20 cellular contexts compared by ENCODE assay signal in genomic region chr18:79345981-79346380, GRCh38. TPM values are rescaled to one million over a fixed set of nuclear protein-coding genes. Genes with fewer than 3 reads are reported as not detected.
DNase-seq lines count a peak whose midpoint lies in the region; ATAC-seq, FAIRE-seq and TF ChIP-seq lines count a peak whose summit lies in the region.
"Had no signal": no experiment of that assay in that cellular context is flagged by ENCODE, and none has a peak within 500 bp of the region (broad histone marks: within the 10 kb centered on the region; RNA-seq: fewer than 3 reads in every experiment).

No MANE protein-coding gene starts in this region.

- BruUV-seq in OCI-LY7 (replicated peaks; lab: Mats Ljungman, UMichigan) = no TSS peak

- no peak for TF ChIP-seq CTCF in HEK293 (tag by site-specific recombination; IDR thresholded peaks at IDR 0.05)
- TF ChIP-seq CTCF in H1 (IDR thresholded peaks at IDR 0.05; ENCODE audit: control extremely low read depth in 1 of 3, insufficient read depth in 1 of 3, low read depth in 1 of 3, low read length in 3 of 3) = no peak
- no peak for TF ChIP-seq CTCF in OCI-LY7 (conservative IDR thresholded peaks at IDR 0.05; ENCODE audit: low read length)
- no peak for TF ChIP-seq CTCF in sigmoid colon (IDR thresholded peaks at IDR 0.05)

- H2BK15ac ChIP-seq in H1 (ENCODE audit: low read length) = no peak overlapping the region

- TF ChIP-seq EP300 in H1 (IDR thresholded peaks at IDR 0.05; ENCODE audit: borderline replicate concordance in 1 of 2, low read depth in 2 of 2, low read length in 2 of 2) = no peak
- TF ChIP-seq EP300 in sigmoid colon (IDR thresholded peaks at IDR 0.05) = no peak

- H4K5ac ChIP-seq in H1 (ENCODE audit: insufficient read length, low read depth, low read length) = no peak overlapping the region

- no peak overlapping the region for H3K14ac ChIP-seq in H1 (ENCODE audit: insufficient read length)
- no peak overlapping the region for H3K14ac ChIP-seq in trophoblast cell (ENCODE audit: low read length)

- H2BK20ac ChIP-seq in H1 (ENCODE audit: low read length) = no peak overlapping the region; the same call in 1 of the 2 replicates

- H2AFZ ChIP-seq in H1 (ENCODE audit: low read length) (no peak overlapping the region), trophoblast cell (ENCODE audit: insufficient read depth, low read length, poor library complexity) (no peak overlapping the region), OCI-LY7 (ENCODE audit: low read length) (no peak overlapping the region)

- H3K23ac ChIP-seq in H1 (ENCODE audit: insufficient read length) = no peak overlapping the region
- H3K23ac ChIP-seq in trophoblast cell (ENCODE audit: low read length) = peak overlapping the region; percentile 23

- H3K4me1 ChIP-seq in HEK293 (ENCODE audit: control insufficient read depth, insufficient read depth, low read length) (no peaks in the 10 kb centered on the region), H1 (replicated peaks in 1 of 4; ENCODE audit: control insufficient read depth in 3 of 4, insufficient read depth in 4 of 4, low read length in 3 of 4) (0 out of 7 replicates have a peak, but pooled peaks cover 0 to 3% (median 0%) of the 10 kb centered on the region in 4 experiments), trophoblast cell (ENCODE audit: control insufficient read depth in 1 of 2, insufficient read depth in 2 of 2, low read length in 2 of 2) (no peaks in the 10 kb centered on the region), OCI-LY7 (ENCODE audit: insufficient read depth, low read length, poor library complexity, severe bottlenecking) (no peaks in the 10 kb centered on the region), sigmoid colon (no peaks in the 10 kb centered on the region)

- H2BK120ac ChIP-seq in H1 (replicated peaks; ENCODE audit: low read depth, low read length) (no peak overlapping the region), trophoblast cell (ENCODE audit: insufficient read depth, low read length, poor library complexity) (no peak overlapping the region)

- H2AK5ac ChIP-seq in H1 (ENCODE audit: low read depth, low read length) = peak overlapping the region; percentile 1; the same call in 1 of the 2 replicates
- no peak overlapping the region for H2AK5ac ChIP-seq in trophoblast cell (ENCODE audit: low read length)

- H2BK5ac ChIP-seq in H1 (ENCODE audit: low read depth, low read length) = peak overlapping the region; percentile 3; the same call in 1 of the 2 replicates
- H2BK5ac ChIP-seq in trophoblast cell (ENCODE audit: low read depth, low read length, poor library complexity) = no peak overlapping the region

- H3K79me2 ChIP-seq in H1 (ENCODE audit: control insufficient read depth in 1 of 2, insufficient read depth in 2 of 2, low read length in 2 of 2) = no peaks in the 10 kb centered on the region
- no peaks in the 10 kb centered on the region for H3K79me2 ChIP-seq in trophoblast cell (ENCODE audit: control insufficient read depth, insufficient read depth, low read length, poor library complexity)
- no peaks in the 10 kb centered on the region for H3K79me2 ChIP-seq in OCI-LY7 (ENCODE audit: insufficient read depth, low read depth, low read length)

- H4K91ac ChIP-seq in H1 (replicated peaks; ENCODE audit: insufficient read length, low read length) = peak overlapping the region; percentile 22
- no peak overlapping the region for H4K91ac ChIP-seq in trophoblast cell (ENCODE audit: low read depth, low read length)

- intact Hi-C loops in OCI-LY7 (cut with micrococcal nuclease; ENCODE audit: unreplicated experiment) = no loop called here
- intact Hi-C loops in sigmoid colon (cut with DNase I) = no loop called here

- no peak overlapping the region for H4K12ac ChIP-seq in trophoblast cell (ENCODE audit: low read depth, low read length)

- H3K27ac ChIP-seq in HEK293 (ENCODE audit: extremely low read depth, low read depth, low read length) (no peak overlapping the region), H1 (ENCODE audit: low read depth, low read length) (no peak overlapping the region), trophoblast cell (ENCODE audit: low read depth, low read length) (no peak overlapping the region), OCI-LY7 (ENCODE audit: low read depth, low read length, poor library complexity, severe bottlenecking) (no peak overlapping the region), sigmoid colon (no peak overlapping the region)

- H3K23me2 ChIP-seq in H1 (ENCODE audit: low read depth, low read length) = no peaks in the 10 kb centered on the region

- H3K79me1 ChIP-seq in H1 (ENCODE audit: low read depth, low read length) = no peaks in the 10 kb centered on the region; the same call in 1 of the 2 replicates
- H3K79me1 ChIP-seq in trophoblast cell (ENCODE audit: low read length) = no peaks in the 10 kb centered on the region

- H4K8ac ChIP-seq in H1 (ENCODE audit: extremely low read depth, insufficient read depth, low read length) (no peak overlapping the region), trophoblast cell (ENCODE audit: low read depth, low read length) (no peak overlapping the region)

- H3K4me2 ChIP-seq in H1 (ENCODE audit: insufficient read depth in 1 of 2, low read depth in 2 of 2, low read length in 2 of 2) (no peak overlapping the region), trophoblast cell (ENCODE audit: low read length) (no peak overlapping the region), OCI-LY7 (ENCODE audit: low read length) (no peak overlapping the region)

- POLR2A ChIA-PET in HEK293 (lab: Yijun Ruan, JAX) = no interaction called here
- POLR2A ChIA-PET in H1 (lab: Charles Lee; ENCODE audit: partially characterized antibody) = no interaction called here
- POLR2A ChIA-PET in OCI-LY7 (lab: Charles Lee) = interaction anchor here (0.8 kb wide), 1 partner anchor 16 kb away, joined by 3 read pairs; no protein-coding TSS in a partner anchor

- ATAC-seq in esophagus mucosa = no peak

- CTCF ChIA-PET in HEK293 (lab: Yijun Ruan, JAX) = no interaction called here
- CTCF ChIA-PET in H1 (lab: Charles Lee; ENCODE audit: partially characterized antibody) = no interaction called here
- CTCF ChIA-PET in OCI-LY7 (lab: Charles Lee; ENCODE audit: unreplicated experiment) = no interaction called here

- H3K56ac ChIP-seq in H1 (replicated peaks; ENCODE audit: insufficient read length, low read depth, low read length) = no peak overlapping the region

- 95% methylated on average over 26 of the region's 26 CpGs; no CpG with 5 or more reads in 1 of the 2 experiments for WGBS in H1 (ENCODE audit: extremely low coverage in 1 of 2, insufficient coverage in 1 of 2, insufficient read length in 1 of 2, insufficient replicate concordance in 2 of 2, low coverage in 1 of 2, low lambda C conversion rate in 2 of 2, missing lambda C conversion rate in 1 of 2), 2 experiments
- no CpG with 5 or more reads among the region's 26 CpGs for WGBS in trophoblast cell (ENCODE audit: extremely low coverage, insufficient coverage, insufficient read length)
- WGBS in sigmoid colon, 2 donors = 93 to 98% methylated on average over 26 of the region's 26 CpGs

- DNase-seq in GM12891 (ENCODE audit: insufficient read length, low spot score) = no peak
- no peak for DNase-seq in H1 (ENCODE audit: low read depth in 1 of 2, low spot score in 2 of 2)
- DNase-seq in trophoblast cell = no peak
- no peak for DNase-seq in OCI-LY7 (ENCODE audit: low spot score)
- DNase-seq in sigmoid colon = no peak
- DNase-seq: C1 segment of cervical spinal cord; CD4-positive, alpha-beta memory T cell; COR-L47; KG1; MG63; NCI-H2029; NCI-H446 treated with DMSO at 0.1 percent for 48 hours; NCI-H526; Right ventricle myocardium superior; RPMI8226 had no signal

- no peak for TF ChIP-seq RAD21 in H1 (IDR thresholded peaks at IDR 0.05 in 1 of 2, conservative IDR thresholded peaks at IDR 0.05 in 1 of 2; ENCODE audit: low read depth in 2 of 2, low read length in 2 of 2)

- no peak overlapping the region for H3K18ac ChIP-seq in H1 (ENCODE audit: extremely low read depth, low read length)
- H3K18ac ChIP-seq in trophoblast cell (ENCODE audit: low read length) = no peak overlapping the region

- FAIRE-seq in GM12891 (lab: Jason Lieb, UNC) = peak; percentile 82
- FAIRE-seq in H1 (lab: Jason Lieb, UNC) = no peak
- FAIRE-seq: G401.6, H54, HTR-8/SVneo had no signal

- H3K4me3 ChIP-seq in HEK293 (ENCODE audit: low read depth, low read length) (no peak overlapping the region), H1 (ENCODE audit: extremely low read depth in 1 of 4, insufficient read depth in 2 of 4, low read depth in 3 of 4, low read length in 4 of 4) (no peak overlapping the region), trophoblast cell (ENCODE audit: low read depth, low read length) (peak overlapping the region; percentile 29), OCI-LY7 (ENCODE audit: low read depth, low read length, poor library complexity, severe bottlenecking) (no peak overlapping the region), sigmoid colon (no peak overlapping the region)
- H3K4me3 ChIP-seq: MG63 had no signal

- H2BK12ac ChIP-seq in H1 (ENCODE audit: low read depth, low read length) = peak overlapping the region; percentile 51; the same call in 1 of the 2 replicates
- no peak overlapping the region for H2BK12ac ChIP-seq in trophoblast cell (ENCODE audit: low read length)

- H4K20me1 ChIP-seq in H1 (replicated peaks in 1 of 2; ENCODE audit: control insufficient read depth in 1 of 2, insufficient read depth in 2 of 2, low read length in 2 of 2) (peaks cover 0 to 7% of the 10 kb centered on the region in 2 experiments), OCI-LY7 (ENCODE audit: insufficient read depth, low read length) (no peaks in the 10 kb centered on the region)

- H3K9me2 ChIP-seq in OCI-LY7 (ENCODE audit: insufficient read depth, low read length) = no peaks in the 10 kb centered on the region

- TF ChIP-seq POLR2A in GM12891 (IDR thresholded peaks at IDR 0.05; ENCODE audit: low read depth, low read length) (no peak), H1 (IDR thresholded peaks at IDR 0.05; ENCODE audit: control extremely low read depth in 1 of 2, low read depth in 2 of 2, low read length in 2 of 2) (no peak), sigmoid colon (IDR thresholded peaks at IDR 0.05) (no peak)

- H3K4ac ChIP-seq in H1 (replicated peaks; ENCODE audit: insufficient read length, low read depth, low read length) (no peak overlapping the region), trophoblast cell (ENCODE audit: low read depth, low read length) (no peak overlapping the region)

- H3K27me3 ChIP-seq in H1 (replicated peaks in 1 of 4; ENCODE audit: control insufficient read depth in 3 of 4, extremely low read depth in 1 of 4, insufficient read depth in 3 of 4, low read length in 3 of 4) = no peaks in the 10 kb centered on the region; a peak in 1 of 7 replicates
- H3K27me3 ChIP-seq in trophoblast cell (ENCODE audit: insufficient read depth, low read length) = no peaks in the 10 kb centered on the region
- H3K27me3 ChIP-seq in sigmoid colon = no peaks in the 10 kb centered on the region
- H3K27me3 ChIP-seq: MG63 had no signal

- H3K9me3 ChIP-seq in HEK293 (ENCODE audit: control insufficient read depth, insufficient read depth, low read depth, low read length) = no peaks in the 10 kb centered on the region
- H3K9me3 ChIP-seq in H1 (ENCODE audit: insufficient read depth in 2 of 2, low read depth in 1 of 2, low read length in 1 of 2) = no peaks in the 10 kb centered on the region
- peaks cover 8% of the 10 kb centered on the region for H3K9me3 ChIP-seq in trophoblast cell (ENCODE audit: insufficient read depth, low read depth, low read length)
- H3K9me3 ChIP-seq in OCI-LY7 (ENCODE audit: low read length) = no peaks in the 10 kb centered on the region
- no peaks in the 10 kb centered on the region for H3K9me3 ChIP-seq in sigmoid colon
- H3K9me3 ChIP-seq: MG63 had no signal

- H3K36me3 ChIP-seq in HEK293 (ENCODE audit: control insufficient read depth in 2 of 2, insufficient read depth in 1 of 2, low read length in 2 of 2) (peaks cover 0 to 35% of the 10 kb centered on the region in 2 experiments; a peak in 2 of 3 replicates), H1 (ENCODE audit: control insufficient read depth in 2 of 4, insufficient read depth in 4 of 4, low read length in 3 of 4) (peaks cover 11 to 26% (median 18%) of the 10 kb centered on the region in 4 experiments; a peak in 7 of 8 replicates), trophoblast cell (ENCODE audit: control insufficient read depth in 1 of 2, insufficient read depth in 2 of 2, low read length in 2 of 2) (peaks cover 23 to 29% of the 10 kb centered on the region in 2 experiments), OCI-LY7 (ENCODE audit: insufficient read depth, low read length) (peaks cover 27% of the 10 kb centered on the region), sigmoid colon (peaks cover 31 to 78% (median 38%) of the 10 kb centered on the region in 4 donors)

- H3K9ac ChIP-seq in H1 (replicated peaks in 1 of 4; ENCODE audit: extremely low read depth in 1 of 4, low read depth in 3 of 4, low read length in 3 of 4) (no peak overlapping the region; a peak in 1 of 7 replicates), trophoblast cell (ENCODE audit: low read length) (no peak overlapping the region)

RNA-seq across cellular contexts. Expression of gene NFATC1, which starts 49.7 kb away (rescaled TPM):
- 34.8 TPM for polyA plus RNA-seq in GM12891 (2012; ENCODE audit: low read depth, missing spikeins)
- total RNA-seq in H1 (2021; fragmentation: NEBNext Ultra II Directional; extraction: Animal tissue kit (Norgen Biotek cat#: 25700)) = 6.6 and 6.8 TPM in 2 replicates
- polyA plus RNA-seq in H1 (2011; rRNA removed) = 2.0 and 3.2 TPM in 2 replicates
- 1.4 TPM for polyA plus RNA-seq in H1 (2011; cell fraction: cytosol; rRNA removed)
- polyA plus RNA-seq in H1 (2011; cell fraction: nucleus; rRNA removed) = 4.2 TPM
- polyA plus RNA-seq in H1 (2012, experiment 1 of 2) = 4.8 to 6.0 TPM (median 5.5 TPM) in 4 replicates
- 4.5 TPM for polyA plus RNA-seq in H1 (2012, experiment 2 of 2)
- 3.5 TPM for polyA plus RNA-seq in H1 (2013, experiment 1 of 2)
- 3.6 TPM for polyA plus RNA-seq in H1 (2013, experiment 2 of 2)
- polyA minus RNA-seq in H1 (2011; rRNA and poly(A)+ RNA removed) = 2.4 and 2.8 TPM in 2 replicates
- polyA minus RNA-seq in H1 (2011; cell fraction: cytosol; rRNA and poly(A)+ RNA removed) = 7.3 TPM
- 8.7 TPM for polyA minus RNA-seq in H1 (2011; cell fraction: nucleus; rRNA and poly(A)+ RNA removed)
- 3.9 and 4.4 TPM in 2 replicates for polyA plus RNA-seq in trophoblast cell (2013)
- 15.3 and 23.6 TPM in 2 replicates for total RNA-seq in OCI-LY7 (2014; rRNA removed; shearing (Covaris generic))
- total RNA-seq in OCI-LY7 (2022) = 50.4 and 54.3 TPM in 2 replicates
- total RNA-seq in esophagus mucosa = 1.8 TPM
- 10 to 100 TPM in 3 of 4 donors, 1 to 10 TPM in 1; 7.3 to 13.8 (median 11.1) TPM for total RNA-seq in sigmoid colon
- polyA plus RNA-seq in sigmoid colon = 10 to 100 TPM in 1 of 3 donors, 1 to 10 TPM in 2; 1.6 to 12.4 (median 2.4) TPM
